Comparison of ENCODE assay signal across 26 cellular contexts in the genomic region with DNA sequence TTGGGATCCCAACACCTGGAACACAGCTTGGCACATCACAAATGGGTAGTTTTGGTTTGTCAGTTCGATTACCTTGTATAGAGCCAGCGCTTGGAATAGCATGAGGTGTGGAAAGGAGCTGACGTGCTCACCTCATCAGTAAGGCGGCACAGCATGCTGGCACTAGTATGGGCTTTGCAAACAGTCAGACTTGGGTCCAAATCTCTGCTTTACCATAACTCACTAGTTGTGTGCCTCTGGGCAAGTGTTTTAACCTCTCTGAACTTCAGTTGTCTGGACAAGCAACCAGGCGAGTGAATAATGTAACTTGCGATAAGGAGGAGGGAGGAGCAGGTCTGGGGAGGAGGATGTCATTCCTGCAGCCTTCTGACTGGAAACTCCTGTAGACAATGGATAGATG. TPM values are rescaled to one million over a fixed set of nuclear protein-coding genes. Genes with fewer than 3 reads are reported as not detected.
"Had no signal": no experiment of that assay in that cellular context is flagged by ENCODE, and none has a peak within 500 bp of the region (broad histone marks: within the 10 kb centered on the region; RNA-seq: fewer than 3 reads in every experiment).

No MANE protein-coding gene starts in this region.

- H3K36me3 Mint-ChIP-seq: immature natural killer cell; mesothelial cell of epicardium; naive B cell; natural killer cell treated with Interleukin-12 subunit alpha and Interleukin-12 subunit beta and Interleukin-15 and Interleukin-18, amount 100 ng/mL, for 72 hours; stimulated activated effector memory CD8-positive, alpha-beta T cell treated with anti-CD3 and anti-CD28 coated beads, Interleukin-12 subunit alpha, Interleukin-12 subunit beta, amount 100 ng/mL, for 72 hours had no signal

- H3K27me3 Mint-ChIP-seq: stimulated activated naive CD8-positive, alpha-beta T cell treated with anti-CD3 and anti-CD28 coated beads, Interleukin-15, amount 100 ng/mL, for 72 hours had no signal

- ATAC-seq: natural killer cell treated with Interleukin-12 subunit alpha and Interleukin-12 subunit beta and Interleukin-15 and Interleukin-18, amount 100 ng/mL, for 72 hours; pancreas; right cardiac atrium; sciatic nerve; stimulated activated effector memory CD8-positive, alpha-beta T cell treated with anti-CD3 and anti-CD28 coated beads, Interleukin-12 subunit alpha, Interleukin-12 subunit beta, amount 100 ng/mL, for 72 hours; stimulated activated naive CD8-positive, alpha-beta T cell treated with anti-CD3 and anti-CD28 coated beads, Interleukin-15, amount 100 ng/mL, for 72 hours; upper lobe of right lung had no signal

- H3K27ac Mint-ChIP-seq: mesothelial cell of epicardium; natural killer cell treated with Interleukin-12 subunit alpha and Interleukin-12 subunit beta and Interleukin-15 and Interleukin-18, amount 100 ng/mL, for 72 hours; stimulated activated effector memory CD8-positive, alpha-beta T cell treated with anti-CD3 and anti-CD28 coated beads, Interleukin-12 subunit alpha, Interleukin-12 subunit beta, amount 100 ng/mL, for 72 hours had no signal

- H3K4me1 ChIP-seq: pancreas, prostate gland had no signal

- H3K4me3 Mint-ChIP-seq: immature natural killer cell; mesothelial cell of epicardium; naive B cell; natural killer cell treated with Interleukin-12 subunit alpha and Interleukin-12 subunit beta and Interleukin-15 and Interleukin-18, amount 100 ng/mL, for 72 hours; stimulated activated effector memory CD8-positive, alpha-beta T cell treated with anti-CD3 and anti-CD28 coated beads, Interleukin-12 subunit alpha, Interleukin-12 subunit beta, amount 100 ng/mL, for 72 hours; stimulated activated naive CD8-positive, alpha-beta T cell treated with anti-CD3 and anti-CD28 coated beads, Interleukin-15, amount 100 ng/mL, for 72 hours had no signal

- H3K27me3 ChIP-seq: pancreas, testis, upper lobe of right lung had no signal

- H3K27ac ChIP-seq: left ventricle myocardium inferior, pancreas, prostate gland, skin epidermis, testis, tibial artery, upper lobe of right lung had no signal

- H3K9me3 Mint-ChIP-seq: immature natural killer cell; mesothelial cell of epicardium; natural killer cell treated with Interleukin-12 subunit alpha and Interleukin-12 subunit beta and Interleukin-15 and Interleukin-18, amount 100 ng/mL, for 72 hours; stimulated activated effector memory CD8-positive, alpha-beta T cell treated with anti-CD3 and anti-CD28 coated beads, Interleukin-12 subunit alpha, Interleukin-12 subunit beta, amount 100 ng/mL, for 72 hours; stimulated activated naive CD8-positive, alpha-beta T cell treated with anti-CD3 and anti-CD28 coated beads, Interleukin-15, amount 100 ng/mL, for 72 hours had no signal

- DNase-seq: hypothalamus; immature natural killer cell; left ventricle myocardium inferior; mesendoderm; naive B cell; pancreas; posterior cingulate gyrus; retina; right cardiac atrium; stimulated activated CD4-positive, alpha-beta T cell treated with anti-CD3 and anti-CD28 coated beads, Interleukin-12 subunit alpha, Interleukin-12 subunit beta, amount 100 ng/mL, for 4 hours; stimulated activated CD4-positive, alpha-beta T cell treated with anti-CD3 and anti-CD28 coated beads, Interleukin-15, amount 100 ng/mL, for 24 hours; stimulated activated CD4-positive, alpha-beta T cell treated with anti-CD3 and anti-CD28 coated beads, Interleukin-2, amount 100 ng/mL, for 24 hours; stimulated activated CD4-positive, alpha-beta T cell treated with anti-CD3 and anti-CD28 coated beads, Interleukin-4, amount 100 ng/mL, for 1 hour; stimulated activated naive CD4-positive, alpha-beta T cell treated with Interleukin-2 at 50 U/mL for 16 hours; stimulated activated naive CD8-positive, alpha-beta T cell treated with anti-CD3 and anti-CD28 coated beads, Interleukin-15, amount 100 ng/mL, for 72 hours; substantia nigra; testis; tibial artery; trophoblast cell; upper lobe of right lung had no signal

RNA-seq across cellular contexts. Expression of a gene that starts 26.3 kb away (rescaled TPM):
- polyA plus RNA-seq: right cardiac atrium had no signal
